In the genomic region with DNA sequence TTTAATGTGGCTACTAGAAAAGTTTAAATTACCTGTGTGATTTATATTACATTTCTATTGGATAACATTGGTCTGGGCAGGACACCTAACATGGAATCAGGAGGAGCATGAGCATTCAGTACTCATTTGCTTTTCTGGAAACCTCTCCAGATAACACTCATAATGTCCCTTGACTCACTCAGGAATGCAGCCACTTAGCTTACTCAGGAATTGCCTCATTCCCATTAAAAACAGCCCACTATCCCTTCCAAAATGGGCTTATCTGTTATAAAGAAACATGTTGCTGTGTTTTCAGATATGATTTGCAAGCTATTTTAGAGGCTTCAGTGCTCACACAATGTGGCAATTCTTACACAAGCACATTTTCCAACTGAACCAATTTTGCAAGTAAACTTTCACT, we compare ENCODE assay signal across 7 cellular contexts. TPM values are rescaled to one million over a fixed set of nuclear protein-coding genes. Genes with fewer than 3 reads are reported as not detected.
A peak's percentile ranks its signal among the peaks of the same experiment; 100 is the strongest.
DNase-seq lines count a peak whose midpoint lies in the region; ATAC-seq and TF ChIP-seq lines count a peak whose summit lies in the region.

No MANE protein-coding gene starts in this region.

- H3K4me1 Mint-ChIP-seq in MCF 10A (ENCODE audit: insufficient read depth, unreplicated experiment) = peaks cover 38% of the 10 kb centered on the region
- no peaks in the 10 kb centered on the region for H3K4me1 Mint-ChIP-seq in activated CD8-positive, alpha-beta T cell treated with anti-CD3 and anti-CD28 coated beads, Interleukin-2, amount 10 ng/mL, durations not matched to agents 7 days and 5 days (ENCODE audit: low read depth)
- H3K4me1 Mint-ChIP-seq in activated CD8-positive, alpha-beta memory T cell treated with anti-CD3 and anti-CD28 coated beads, Interleukin-2, amount 10 ng/mL, durations not matched to agents 7 days and 5 days = no peaks in the 10 kb centered on the region

- intact Hi-C loops in MCF 10A (cut with micrococcal nuclease) = no loop called here
- intact Hi-C loops in transverse colon (cut with DNase I; ENCODE audit: low total_unique reads) = no loop called here

- H3K4me3 ChIP-seq in HUES6 (ENCODE audit: low read depth, low read length) (no peak overlapping the region), transverse colon (no peak overlapping the region)

- no peak for ATAC-seq in activated CD8-positive, alpha-beta T cell treated with anti-CD3 and anti-CD28 coated beads, Interleukin-2, amount 10 ng/mL, durations not matched to agents 7 days and 5 days
- ATAC-seq in activated CD8-positive, alpha-beta memory T cell treated with anti-CD3 and anti-CD28 coated beads, Interleukin-2, amount 10 ng/mL, durations not matched to agents 7 days and 5 days = no peak

- no peaks in the 10 kb centered on the region for H3K27me3 Mint-ChIP-seq in MCF 10A (ENCODE audit: insufficient read depth, unreplicated experiment)
- no peaks in the 10 kb centered on the region for H3K27me3 Mint-ChIP-seq in activated CD8-positive, alpha-beta T cell treated with anti-CD3 and anti-CD28 coated beads, Interleukin-2, amount 10 ng/mL, durations not matched to agents 7 days and 5 days (ENCODE audit: low read depth)
- H3K27me3 Mint-ChIP-seq in activated CD8-positive, alpha-beta memory T cell treated with anti-CD3 and anti-CD28 coated beads, Interleukin-2, amount 10 ng/mL, durations not matched to agents 7 days and 5 days = no peaks in the 10 kb centered on the region

- no peak for TF ChIP-seq CTCF in MCF 10A (IDR thresholded peaks at IDR 0.05; ENCODE audit: unreplicated experiment)
- no peak for TF ChIP-seq CTCF in transverse colon (IDR thresholded peaks at IDR 0.05)

- peaks cover 15% of the 10 kb centered on the region for H3K36me3 Mint-ChIP-seq in MCF 10A (ENCODE audit: insufficient read depth, unreplicated experiment)
- H3K36me3 Mint-ChIP-seq in activated CD8-positive, alpha-beta T cell treated with anti-CD3 and anti-CD28 coated beads, Interleukin-2, amount 10 ng/mL, durations not matched to agents 7 days and 5 days (ENCODE audit: low read depth) = peaks cover 17% of the 10 kb centered on the region
- peaks cover 10% of the 10 kb centered on the region for H3K36me3 Mint-ChIP-seq in activated CD8-positive, alpha-beta memory T cell treated with anti-CD3 and anti-CD28 coated beads, Interleukin-2, amount 10 ng/mL, durations not matched to agents 7 days and 5 days

- H3K36me3 ChIP-seq in HUES6 (ENCODE audit: control insufficient read depth, insufficient read depth, low read length) (no peaks in the 10 kb centered on the region), transverse colon (no peaks in the 10 kb centered on the region)

- no peak for TF ChIP-seq POLR2A in transverse colon (IDR thresholded peaks at IDR 0.05)

- in situ Hi-C loops in transverse colon (cut with MboI; ENCODE audit: low pct_ligation_motif_present in 1 of 4, low pct_unique_long_range_greater_than_20kb in 1 of 4, low sequenced_read_pairs in 3 of 4) = no loop called here

- POLR2A ChIA-PET in MCF 10A (lab: Yijun Ruan, JAX) = interaction anchor here (0.7 to 5.0 kb wide), 11 partner anchors 9 to 23 kb away, joined by 3 to 40 read pairs (median 5); partner anchors contain the start of gene GBE1
- POLR2A ChIA-PET in activated CD8-positive, alpha-beta T cell treated with anti-CD3 and anti-CD28 coated beads, Interleukin-2, amount 10 ng/mL, durations not matched to agents 7 days and 5 days (lab: Charles Lee) = no interaction called here

- no peak overlapping the region for H3K4me3 Mint-ChIP-seq in MCF 10A (ENCODE audit: unreplicated experiment)
- no peak overlapping the region for H3K4me3 Mint-ChIP-seq in activated CD8-positive, alpha-beta T cell treated with anti-CD3 and anti-CD28 coated beads, Interleukin-2, amount 10 ng/mL, durations not matched to agents 7 days and 5 days
- no peak overlapping the region for H3K4me3 Mint-ChIP-seq in activated CD8-positive, alpha-beta memory T cell treated with anti-CD3 and anti-CD28 coated beads, Interleukin-2, amount 10 ng/mL, durations not matched to agents 7 days and 5 days

- CTCF ChIA-PET in MCF 10A (lab: Yijun Ruan, JAX) = interaction anchor here (0.7 to 1.1 kb wide), 4 partner anchors 12 to 18 kb away, joined by 3 read pairs; no protein-coding TSS in a partner anchor
- CTCF ChIA-PET in activated CD8-positive, alpha-beta T cell treated with anti-CD3 and anti-CD28 coated beads, Interleukin-2, amount 10 ng/mL, durations not matched to agents 7 days and 5 days (lab: Charles Lee) = interaction anchor here (1.4 kb wide), 1 partner anchor 11 kb away, joined by 4 read pairs; no protein-coding TSS in a partner anchor
- CTCF ChIA-PET in activated CD8-positive, alpha-beta memory T cell treated with anti-CD3 and anti-CD28 coated beads, Interleukin-2, amount 10 ng/mL, durations not matched to agents 7 days and 5 days (lab: Charles Lee) = no interaction called here

- no peak for TF ChIP-seq EP300 in transverse colon (IDR thresholded peaks at IDR 0.05; ENCODE audit: low read depth)

- no TSS peak for BruUV-seq in MCF 10A (replicated peaks; lab: Mats Ljungman, UMichigan)

- peak overlapping the region; percentile 94 for H3K27ac Mint-ChIP-seq in MCF 10A (ENCODE audit: low read depth, unreplicated experiment)
- no peak overlapping the region for H3K27ac Mint-ChIP-seq in activated CD8-positive, alpha-beta T cell treated with anti-CD3 and anti-CD28 coated beads, Interleukin-2, amount 10 ng/mL, durations not matched to agents 7 days and 5 days
- no peak overlapping the region for H3K27ac Mint-ChIP-seq in activated CD8-positive, alpha-beta memory T cell treated with anti-CD3 and anti-CD28 coated beads, Interleukin-2, amount 10 ng/mL, durations not matched to agents 7 days and 5 days

- H3K4me1 ChIP-seq in HUES6 (ENCODE audit: control insufficient read depth, insufficient read depth, low read length) (peaks cover 16% of the 10 kb centered on the region), transverse colon (peaks cover 4 to 29% (median 15%) of the 10 kb centered on the region in 4 donors)

- H3K9me3 ChIP-seq in HUES6 (ENCODE audit: control insufficient read depth, insufficient read depth, low read depth, low read length) (no peaks in the 10 kb centered on the region), transverse colon (no peaks in the 10 kb centered on the region)

- H3K9ac ChIP-seq in HUES6 (ENCODE audit: low read length) = no peak overlapping the region

- DNase-seq in MCF 10A (ENCODE audit: unreplicated experiment) (peak; percentile 80), kidney glomerular epithelial cell (lab: John Stamatoyannopoulos, UW) (peak; percentile 90), transverse colon (no peak), GM19240 (ENCODE audit: insufficient read length, low spot score) (no peak)
- DNase-seq in activated CD8-positive, alpha-beta T cell treated with anti-CD3 and anti-CD28 coated beads, Interleukin-2, amount 10 ng/mL, durations not matched to agents 7 days and 5 days = no peak
- DNase-seq in activated CD8-positive, alpha-beta memory T cell treated with anti-CD3 and anti-CD28 coated beads, Interleukin-2, amount 10 ng/mL, durations not matched to agents 7 days and 5 days = no peak

- peak overlapping the region; percentile 47; the same call in 1 of the 2 replicates for H3K27ac ChIP-seq in HUES6 (ENCODE audit: low read depth, low read length)
- peak overlapping the region; percentile 52 to 72 (median 67) for H3K27ac ChIP-seq in transverse colon

- no peaks in the 10 kb centered on the region for H3K27me3 ChIP-seq in HUES6 (ENCODE audit: control insufficient read depth, insufficient read depth, low read length)
- no peaks in the 10 kb centered on the region for H3K27me3 ChIP-seq in transverse colon

- H3K9me3 Mint-ChIP-seq in MCF 10A (ENCODE audit: unreplicated experiment) = no peaks in the 10 kb centered on the region
- no peaks in the 10 kb centered on the region for H3K9me3 Mint-ChIP-seq in activated CD8-positive, alpha-beta T cell treated with anti-CD3 and anti-CD28 coated beads, Interleukin-2, amount 10 ng/mL, durations not matched to agents 7 days and 5 days (ENCODE audit: insufficient read depth)
- no peaks in the 10 kb centered on the region for H3K9me3 Mint-ChIP-seq in activated CD8-positive, alpha-beta memory T cell treated with anti-CD3 and anti-CD28 coated beads, Interleukin-2, amount 10 ng/mL, durations not matched to agents 7 days and 5 days (ENCODE audit: low read depth)

RNA-seq across cellular contexts. Expression of gene GBE1, which starts 17.1 kb away (rescaled TPM):
- total RNA-seq in MCF 10A (2022) (41.8 and 58.1 TPM in 2 replicates), transverse colon (10 to 100 TPM in 3 of 4 donors, 1 to 10 TPM in 1; 3.0 to 24.3 (median 16.7) TPM)
- 10 to 100 TPM; 29.8 to 33.3 TPM for total RNA-seq in activated CD8-positive, alpha-beta T cell treated with anti-CD3 and anti-CD28 coated beads, Interleukin-2, amount 10 ng/mL, durations not matched to agents 7 days and 5 days
- 10 to 100 TPM; 18.0 to 21.4 TPM for total RNA-seq in activated CD8-positive, alpha-beta memory T cell treated with anti-CD3 and anti-CD28 coated beads, Interleukin-2, amount 10 ng/mL, durations not matched to agents 7 days and 5 days

Comparison
In these comparisons a context has a peak if more than half of its experiments do, and no peak if none do; other contexts are left out.
1. DNase-seq: peak in MCF 10A (single experiment) and kidney glomerular epithelial cell (single experiment); none in transverse colon (single experiment), activated CD8-positive, alpha-beta T cell treated with anti-CD3 and anti-CD28 coated beads, Interleukin-2, amount 10 ng/mL, durations not matched to agents 7 days and 5 days (single experiment), activated CD8-positive, alpha-beta memory T cell treated with anti-CD3 and anti-CD28 coated beads, Interleukin-2, amount 10 ng/mL, durations not matched to agents 7 days and 5 days (single experiment) and GM19240 (single experiment).